13 cellular contexts compared by ENCODE assay signal in genomic region chr20:56187791-56188190, GRCh38.
A peak's percentile ranks its signal among the peaks of the same experiment; 100 is the strongest.
DNase-seq lines count a peak whose midpoint lies in the region; ATAC-seq and TF ChIP-seq lines count a peak whose summit lies in the region.
"Had no signal": no experiment of that assay in that cellular context is flagged by ENCODE, and none has a peak within 500 bp of the region (broad histone marks: within the 10 kb centered on the region; RNA-seq: fewer than 3 reads in every experiment).

No MANE protein-coding gene starts in this region.

- no peak overlapping the region for H3K27ac Mint-ChIP-seq in osteocyte (ENCODE audit: unreplicated experiment)
- H3K27ac Mint-ChIP-seq: activated B cell treated with CpG ODN at 0.5 μM for 24 hours; CD4-positive, CD25-positive, alpha-beta regulatory T cell had no signal

- ATAC-seq in HG03565 (IDR thresholded peaks at IDR 0.05; ENCODE audit: unreplicated experiment) (no peak), GM21576 (IDR thresholded peaks at IDR 0.05; ENCODE audit: unreplicated experiment) (no peak), HG02571 (IDR thresholded peaks at IDR 0.05; ENCODE audit: unreplicated experiment) (no peak)

- no peaks in the 10 kb centered on the region for H3K36me3 Mint-ChIP-seq in osteocyte (ENCODE audit: unreplicated experiment)
- H3K36me3 Mint-ChIP-seq: CD4-positive, CD25-positive, alpha-beta regulatory T cell had no signal

- peak; percentile 46 for DNase-seq in COLO829 (ENCODE audit: low spot score)
- DNase-seq in Kasumi-1 (lab: John Stamatoyannopoulos, UW): peak; percentile 21 to 22
- peak; percentile 17 to 37 for DNase-seq in SHP77 (lab: John Stamatoyannopoulos, UW)
- peak; percentile 3 to 9 for DNase-seq in hippocampal formation (lab: John Stamatoyannopoulos, UW)
- no peak for DNase-seq in osteocyte (ENCODE audit: extremely low spot score, unreplicated experiment)
- DNase-seq: activated B cell treated with CpG ODN at 0.5 μM for 24 hours; activated naive CD4-positive, alpha-beta T cell treated with Interleukin-2 at 50 U/mL for 16 hours; CD4-positive, CD25-positive, alpha-beta regulatory T cell; effector CD8-positive, alpha-beta T cell; ovary had no signal

- H3K4me1 Mint-ChIP-seq in osteocyte (ENCODE audit: unreplicated experiment): no peaks in the 10 kb centered on the region
- H3K4me1 Mint-ChIP-seq: activated B cell treated with CpG ODN at 0.5 μM for 24 hours; CD4-positive, CD25-positive, alpha-beta regulatory T cell had no signal

- no peak for TF ChIP-seq CTCF in osteocyte (IDR thresholded peaks at IDR 0.05)

- H3K4me3 Mint-ChIP-seq in osteocyte (ENCODE audit: unreplicated experiment): no peak overlapping the region
- H3K4me3 Mint-ChIP-seq: activated B cell treated with CpG ODN at 0.5 μM for 24 hours; CD4-positive, CD25-positive, alpha-beta regulatory T cell had no signal

- no peaks in the 10 kb centered on the region for H3K27me3 Mint-ChIP-seq in osteocyte (ENCODE audit: unreplicated experiment)
- H3K27me3 Mint-ChIP-seq: activated B cell treated with CpG ODN at 0.5 μM for 24 hours; CD4-positive, CD25-positive, alpha-beta regulatory T cell had no signal

- peaks cover 21% of the 10 kb centered on the region for H3K9me3 Mint-ChIP-seq in osteocyte (ENCODE audit: unreplicated experiment)
- H3K9me3 Mint-ChIP-seq: activated B cell treated with CpG ODN at 0.5 μM for 24 hours had no signal
